Comparison of ENCODE assay signal across 10 cellular contexts in genomic region chr5:145775893-145776444, GRCh38. TPM values are rescaled to one million over a fixed set of nuclear protein-coding genes. Genes with fewer than 3 reads are reported as not detected.
A peak's percentile ranks its signal among the peaks of the same experiment; 100 is the strongest.
DNase-seq lines count a peak whose midpoint lies in the region; ATAC-seq, FAIRE-seq and TF ChIP-seq lines count a peak whose summit lies in the region.
"Had no signal": no experiment of that assay in that cellular context is flagged by ENCODE, and none has a peak within 500 bp of the region (broad histone marks: within the 10 kb centered on the region; RNA-seq: fewer than 3 reads in every experiment).

No MANE protein-coding gene starts in this region.

- peak; percentile 97 for FAIRE-seq in RCC 7860 (lab: Jason Lieb, UNC)

- intact Hi-C loops in activated T-helper 1 cell treated with anti-CD3 and anti-CD28 coated beads, Interleukin-12 subunit alpha, Interleukin-12 subunit beta, Interleukin-2, Interleukin-4 antibody, amounts not matched to agents 30 ng/mL and 10 ng/mL and 1 ng/mL, durations not matched to agents 14 hours and 24 hours and 36 hours (cut with micrococcal nuclease): no loop called here

- H3K36me3 Mint-ChIP-seq in activated T-helper 1 cell treated with anti-CD3 and anti-CD28 coated beads, Interleukin-12 subunit alpha, Interleukin-12 subunit beta, Interleukin-2, Interleukin-4 antibody, amounts not matched to agents 30 ng/mL and 10 ng/mL and 1 ng/mL, durations not matched to agents 14 hours and 24 hours and 36 hours (ENCODE audit: low read depth): no peaks in the 10 kb centered on the region

- ATAC-seq in omental fat pad (ENCODE audit: low FRiP score) (peak; percentile 98), GM21737 (IDR thresholded peaks at IDR 0.05; ENCODE audit: unreplicated experiment) (no peak)
- ATAC-seq: activated T-helper 17 cell treated with anti-CD3 and anti-CD28 coated beads, Interleukin-2, amount 50 U/mL, for 72 hours had no signal

- H3K27me3 Mint-ChIP-seq in activated T-helper 1 cell treated with anti-CD3 and anti-CD28 coated beads, Interleukin-12 subunit alpha, Interleukin-12 subunit beta, Interleukin-2, Interleukin-4 antibody, amounts not matched to agents 30 ng/mL and 10 ng/mL and 1 ng/mL, durations not matched to agents 14 hours and 24 hours and 36 hours (ENCODE audit: insufficient read depth): no peaks in the 10 kb centered on the region
- H3K27me3 Mint-ChIP-seq: activated T-helper 17 cell treated with anti-CD3 and anti-CD28 coated beads, Interleukin-2, amount 50 U/mL, for 72 hours had no signal

- no peak overlapping the region for H3K27ac Mint-ChIP-seq in activated T-helper 1 cell treated with anti-CD3 and anti-CD28 coated beads, Interleukin-12 subunit alpha, Interleukin-12 subunit beta, Interleukin-2, Interleukin-4 antibody, amounts not matched to agents 30 ng/mL and 10 ng/mL and 1 ng/mL, durations not matched to agents 14 hours and 24 hours and 36 hours
- H3K27ac Mint-ChIP-seq: activated T-helper 17 cell treated with anti-CD3 and anti-CD28 coated beads, Interleukin-2, amount 50 U/mL, for 72 hours had no signal

- DNase-seq in Caki2 (ENCODE audit: low read depth) (peak; percentile 44), RCC 7860 (ENCODE audit: low spot score) (peak; percentile 91), fibroblast of gingiva (ENCODE audit: low read depth) (peak; percentile 86), omental fat pad (ENCODE audit: low spot score) (no peak), NCI-H1105 (lab: John Stamatoyannopoulos, UW) (no peak), mesenteric fat pad (ENCODE audit: low spot score) (no peak)
- DNase-seq in activated T-helper 1 cell treated with anti-CD3 and anti-CD28 coated beads, Interleukin-12 subunit alpha, Interleukin-12 subunit beta, Interleukin-2, Interleukin-4 antibody, amounts not matched to agents 30 ng/mL and 10 ng/mL and 1 ng/mL, durations not matched to agents 14 hours and 24 hours and 36 hours (ENCODE audit: low spot score): no peak
- DNase-seq: Kasumi-1 had no signal

- no peak for TF ChIP-seq CTCF in omental fat pad (IDR thresholded peaks at IDR 0.05)

- no peak overlapping the region for H3K4me3 Mint-ChIP-seq in activated T-helper 1 cell treated with anti-CD3 and anti-CD28 coated beads, Interleukin-12 subunit alpha, Interleukin-12 subunit beta, Interleukin-2, Interleukin-4 antibody, amounts not matched to agents 30 ng/mL and 10 ng/mL and 1 ng/mL, durations not matched to agents 14 hours and 24 hours and 36 hours
- H3K4me3 Mint-ChIP-seq: activated T-helper 17 cell treated with anti-CD3 and anti-CD28 coated beads, Interleukin-2, amount 50 U/mL, for 72 hours had no signal

- H3K4me1 Mint-ChIP-seq in activated T-helper 1 cell treated with anti-CD3 and anti-CD28 coated beads, Interleukin-12 subunit alpha, Interleukin-12 subunit beta, Interleukin-2, Interleukin-4 antibody, amounts not matched to agents 30 ng/mL and 10 ng/mL and 1 ng/mL, durations not matched to agents 14 hours and 24 hours and 36 hours (ENCODE audit: low read depth): no peaks in the 10 kb centered on the region
- H3K4me1 Mint-ChIP-seq: activated T-helper 17 cell treated with anti-CD3 and anti-CD28 coated beads, Interleukin-2, amount 50 U/mL, for 72 hours had no signal

- in situ Hi-C loops in Caki2 (cut with HindIII; ENCODE audit: low pct_unique_long_range_greater_than_20kb, low sequenced_read_pairs): no loop called here

- H3K9me3 Mint-ChIP-seq in activated T-helper 1 cell treated with anti-CD3 and anti-CD28 coated beads, Interleukin-12 subunit alpha, Interleukin-12 subunit beta, Interleukin-2, Interleukin-4 antibody, amounts not matched to agents 30 ng/mL and 10 ng/mL and 1 ng/mL, durations not matched to agents 14 hours and 24 hours and 36 hours: no peaks in the 10 kb centered on the region
- H3K9me3 Mint-ChIP-seq: activated T-helper 17 cell treated with anti-CD3 and anti-CD28 coated beads, Interleukin-2, amount 50 U/mL, for 72 hours had no signal

RNA-seq across cellular contexts. Expression of gene PRELID2, which starts 59.2 kb away (rescaled TPM):
- 33.1 and 46.4 TPM in 2 replicates for total RNA-seq in Caki2 (2014; rRNA removed; shearing (Covaris generic); ENCODE audit: low replicate concordance)
- total RNA-seq in omental fat pad (10 to 100 TPM in 3 of 4 donors, 1 to 10 TPM in 1; 6.5 to 24.1 (median 12.7) TPM), mesenteric fat pad (7.7 TPM)
- total RNA-seq in activated T-helper 1 cell treated with anti-CD3 and anti-CD28 coated beads, Interleukin-12 subunit alpha, Interleukin-12 subunit beta, Interleukin-2, Interleukin-4 antibody, amounts not matched to agents 30 ng/mL and 10 ng/mL and 1 ng/mL, durations not matched to agents 14 hours and 24 hours and 36 hours: 1.5 and 2.1 TPM in 2 replicates

Comparison
In these comparisons a context has a peak if more than half of its experiments do, and no peak if none do; other contexts are left out.
1. DNase-seq: peak in Caki2 (single experiment), RCC 7860 (single experiment) and fibroblast of gingiva (single experiment); none in omental fat pad (single experiment), NCI-H1105 (single experiment), activated T-helper 1 cell treated with anti-CD3 and anti-CD28 coated beads, Interleukin-12 subunit alpha, Interleukin-12 subunit beta, Interleukin-2, Interleukin-4 antibody, amounts not matched to agents 30 ng/mL and 10 ng/mL and 1 ng/mL, durations not matched to agents 14 hours and 24 hours and 36 hours (single experiment) and mesenteric fat pad (single experiment).